Comparison of ENCODE assay signal across 23 cellular contexts in genomic region chr1:111453706-111454105, GRCh38. TPM values are rescaled to one million over a fixed set of nuclear protein-coding genes. Genes with fewer than 3 reads are reported as not detected.
A peak's percentile ranks its signal among the peaks of the same experiment; 100 is the strongest.
DNase-seq lines count a peak whose midpoint lies in the region; ATAC-seq, FAIRE-seq and TF ChIP-seq lines count a peak whose summit lies in the region.
"Had no signal": no experiment of that assay in that cellular context is flagged by ENCODE, and none has a peak within 500 bp of the region (broad histone marks: within the 10 kb centered on the region; RNA-seq: fewer than 3 reads in every experiment).

No MANE protein-coding gene starts in this region.

- no peaks in the 10 kb centered on the region for H3K27me3 ChIP-seq in CD4-positive, CD25-positive, alpha-beta regulatory T cell (ENCODE audit: control insufficient read depth, insufficient read depth, low read length)
- no peaks in the 10 kb centered on the region for H3K27me3 ChIP-seq in transverse colon

- H3K27me3 Mint-ChIP-seq in activated CD4-positive, alpha-beta T cell treated with anti-CD3 and anti-CD28 coated beads, Interleukin-2, amount 10 ng/mL, durations not matched to agents 24 days and 14 days = no peaks in the 10 kb centered on the region
- no peaks in the 10 kb centered on the region for H3K27me3 Mint-ChIP-seq in CD4-positive, CD25-positive, alpha-beta regulatory T cell
- H3K27me3 Mint-ChIP-seq in activated T-helper 17 cell treated with anti-CD3 and anti-CD28 coated beads, Interleukin-2, amount 50 U/mL, for 72 hours = no peaks in the 10 kb centered on the region
- H3K27me3 Mint-ChIP-seq: IgD-negative memory B cell had no signal

- peaks cover 58% of the 10 kb centered on the region for H3K36me3 ChIP-seq in CD4-positive, CD25-positive, alpha-beta regulatory T cell (ENCODE audit: control insufficient read depth, insufficient read depth, low read length)
- peaks cover 0 to 31% (median 13%) of the 10 kb centered on the region in 4 donors for H3K36me3 ChIP-seq in transverse colon

- in situ Hi-C loops in transverse colon (cut with MboI; ENCODE audit: low pct_ligation_motif_present in 1 of 4, low pct_unique_long_range_greater_than_20kb in 1 of 4, low sequenced_read_pairs in 3 of 4) = no loop called here

- TF ChIP-seq EP300 in transverse colon (IDR thresholded peaks at IDR 0.05; ENCODE audit: low read depth) = no peak

- H3K27ac ChIP-seq in CD4-positive, CD25-positive, alpha-beta regulatory T cell (ENCODE audit: insufficient read depth, low read length, poor library complexity, severe bottlenecking) = no peak overlapping the region
- H3K27ac ChIP-seq in transverse colon = no peak overlapping the region

- no peak for TF ChIP-seq POLR2A in GM12891 (IDR thresholded peaks at IDR 0.05; ENCODE audit: low read depth, low read length)
- TF ChIP-seq POLR2A in transverse colon (IDR thresholded peaks at IDR 0.05) = no peak

- peak overlapping the region; percentile 9 for H3K4me3 Mint-ChIP-seq in activated CD4-positive, alpha-beta T cell treated with anti-CD3 and anti-CD28 coated beads, Interleukin-2, amount 10 ng/mL, durations not matched to agents 24 days and 14 days
- H3K4me3 Mint-ChIP-seq in CD4-positive, CD25-positive, alpha-beta regulatory T cell = peak overlapping the region; percentile 6 to 99 (median 42)
- peak overlapping the region; percentile 74 for H3K4me3 Mint-ChIP-seq in activated T-helper 17 cell treated with anti-CD3 and anti-CD28 coated beads, Interleukin-2, amount 50 U/mL, for 72 hours
- H3K4me3 Mint-ChIP-seq: CD14-positive monocyte, H9 had no signal

- peaks cover 50% of the 10 kb centered on the region for H3K4me1 ChIP-seq in CD4-positive, CD25-positive, alpha-beta regulatory T cell (ENCODE audit: control insufficient read depth, insufficient read depth, low read length, poor library complexity, severe bottlenecking)
- H3K4me1 ChIP-seq in transverse colon = peaks cover 30 to 57% (median 42%) of the 10 kb centered on the region in 4 donors

- intact Hi-C loops in activated CD4-positive, alpha-beta T cell treated with anti-CD3 and anti-CD28 coated beads, Interleukin-2, amount 10 ng/mL, durations not matched to agents 24 days and 14 days (cut with micrococcal nuclease) = loop anchor here (2.0 kb wide), 1 partner anchor 23 kb away; no protein-coding TSS in a partner anchor
- intact Hi-C loops in transverse colon (cut with DNase I; ENCODE audit: low total_unique reads) = no loop called here

- DNase-seq in activated CD4-positive, alpha-beta T cell treated with anti-CD3 and anti-CD28 coated beads, Interleukin-2, amount 10 ng/mL, durations not matched to agents 24 days and 14 days = no peak
- no peak for DNase-seq in activated CD4-positive, alpha-beta T cell treated with anti-CD3 and anti-CD28 coated beads, Interleukin-2, amount 50 U/mL, for 48 hours
- DNase-seq in CD4-positive, CD25-positive, alpha-beta regulatory T cell = no peak
- no peak for DNase-seq in GM12891 (ENCODE audit: insufficient read length, low spot score)
- no peak for DNase-seq in transverse colon
- no peak for DNase-seq in NCI-H1417 (lab: John Stamatoyannopoulos, UW)
- DNase-seq: 8988T, H9, Kasumi-1, MM.1S, NCI-H1092, NCI-H146, NCI-H2081 treated with DMSO at 0.1 percent for 48 hours, NCI-H748 treated with DMSO at 0.1 percent for 48 hours had no signal

- ATAC-seq in CD4-positive, CD25-positive, alpha-beta regulatory T cell (ENCODE audit: low read depth in 2 of 2) = no peak
- no peak for ATAC-seq in activated T-helper 17 cell treated with anti-CD3 and anti-CD28 coated beads, Interleukin-2, amount 50 U/mL, for 72 hours (replicated peaks)
- ATAC-seq in HG03342 (IDR thresholded peaks at IDR 0.05; ENCODE audit: unreplicated experiment) = no peak
- ATAC-seq: Right ventricle myocardium inferior had no signal

- peaks cover 74% of the 10 kb centered on the region for H3K36me3 Mint-ChIP-seq in activated CD4-positive, alpha-beta T cell treated with anti-CD3 and anti-CD28 coated beads, Interleukin-2, amount 10 ng/mL, durations not matched to agents 24 days and 14 days (ENCODE audit: low read depth)
- H3K36me3 Mint-ChIP-seq in CD4-positive, CD25-positive, alpha-beta regulatory T cell = peaks cover 45% of the 10 kb centered on the region
- peaks cover 96% of the 10 kb centered on the region for H3K36me3 Mint-ChIP-seq in activated T-helper 17 cell treated with anti-CD3 and anti-CD28 coated beads, Interleukin-2, amount 50 U/mL, for 72 hours (ENCODE audit: low read depth)

- H3K4me3 ChIP-seq in CD4-positive, CD25-positive, alpha-beta regulatory T cell (ENCODE audit: low read depth, low read length) = peak overlapping the region; percentile 28
- no peak overlapping the region for H3K4me3 ChIP-seq in transverse colon

- H3K27ac Mint-ChIP-seq in activated CD4-positive, alpha-beta T cell treated with anti-CD3 and anti-CD28 coated beads, Interleukin-2, amount 10 ng/mL, durations not matched to agents 24 days and 14 days = no peak overlapping the region
- H3K27ac Mint-ChIP-seq in CD4-positive, CD25-positive, alpha-beta regulatory T cell = peak overlapping the region in 1 of 3 donors; percentile 38
- no peak overlapping the region for H3K27ac Mint-ChIP-seq in activated T-helper 17 cell treated with anti-CD3 and anti-CD28 coated beads, Interleukin-2, amount 50 U/mL, for 72 hours
- H3K27ac Mint-ChIP-seq: H9, IgD-negative memory B cell had no signal

- peaks cover 66% of the 10 kb centered on the region for H3K4me1 Mint-ChIP-seq in activated CD4-positive, alpha-beta T cell treated with anti-CD3 and anti-CD28 coated beads, Interleukin-2, amount 10 ng/mL, durations not matched to agents 24 days and 14 days
- peaks cover 46 to 87% (median 61%) of the 10 kb centered on the region in 4 donors for H3K4me1 Mint-ChIP-seq in CD4-positive, CD25-positive, alpha-beta regulatory T cell
- peaks cover 46% of the 10 kb centered on the region for H3K4me1 Mint-ChIP-seq in activated T-helper 17 cell treated with anti-CD3 and anti-CD28 coated beads, Interleukin-2, amount 50 U/mL, for 72 hours

- no peaks in the 10 kb centered on the region for H3K9me3 ChIP-seq in CD4-positive, CD25-positive, alpha-beta regulatory T cell (ENCODE audit: control insufficient read depth in 2 of 2, low read length in 2 of 2)
- no peaks in the 10 kb centered on the region for H3K9me3 ChIP-seq in transverse colon

- H3K9me3 Mint-ChIP-seq in activated CD4-positive, alpha-beta T cell treated with anti-CD3 and anti-CD28 coated beads, Interleukin-2, amount 10 ng/mL, durations not matched to agents 24 days and 14 days = no peaks in the 10 kb centered on the region
- peaks cover 0 to under 1% (median 0%) of the 10 kb centered on the region in 7 donors for H3K9me3 Mint-ChIP-seq in CD4-positive, CD25-positive, alpha-beta regulatory T cell
- H3K9me3 Mint-ChIP-seq in activated T-helper 17 cell treated with anti-CD3 and anti-CD28 coated beads, Interleukin-2, amount 50 U/mL, for 72 hours = no peaks in the 10 kb centered on the region
- H3K9me3 Mint-ChIP-seq: H9, IgD-negative memory B cell had no signal

- 83 to 88% methylated on average over 3 of the region's 3 CpGs for whole genome bisulfite sequencing in transverse colon (ENCODE audit: low coverage in 1 of 2), 2 donors

- TF ChIP-seq CTCF in transverse colon (IDR thresholded peaks at IDR 0.05) = no peak

- FAIRE-seq in GM12891 (lab: Jason Lieb, UNC) = peak; percentile 65
- FAIRE-seq: RCC 7860 had no signal

TF ChIP-seq in GM12891, 5 proteins besides CTCF, POLR2A, EP300 and RAD21 (continues in another document):
- TF ChIP-seq SPI1 (IDR thresholded peaks at IDR 0.05; ENCODE audit: low read depth, low read length) = no peak

RNA-seq across cellular contexts. Expression of gene ATP5PB, which starts 4.4 kb away (rescaled TPM):
- 308 and 325 TPM in 2 replicates for total RNA-seq in activated CD4-positive, alpha-beta T cell treated with anti-CD3 and anti-CD28 coated beads, Interleukin-2, amount 10 ng/mL, durations not matched to agents 24 days and 14 days
- total RNA-seq in CD4-positive, CD25-positive, alpha-beta regulatory T cell = 85.1 TPM
- 100 to 1,000 TPM; 431 to 569 (median 496) TPM for polyA plus RNA-seq in CD4-positive, CD25-positive, alpha-beta regulatory T cell
- polyA plus RNA-seq in GM12891 (2012; ENCODE audit: low read depth, missing spikeins) = 444 TPM
- total RNA-seq in activated T-helper 17 cell treated with anti-CD3 and anti-CD28 coated beads, Interleukin-2, amount 50 U/mL, for 72 hours = 100 to 1,000 TPM; 235 to 383 TPM
- 100 to 1,000 TPM in 2 of 4 donors, 10 to 100 TPM in 2; 60.3 to 334 (median 211) TPM for total RNA-seq in transverse colon

RNA-seq across cellular contexts. Expression of gene WDR77, which starts 4.7 kb away (rescaled TPM):
- total RNA-seq in activated CD4-positive, alpha-beta T cell treated with anti-CD3 and anti-CD28 coated beads, Interleukin-2, amount 10 ng/mL, durations not matched to agents 24 days and 14 days = 60.9 and 65.0 TPM in 2 replicates
- total RNA-seq in CD4-positive, CD25-positive, alpha-beta regulatory T cell = 15.7 TPM
- 10 to 100 TPM; 31.7 to 36.9 (median 34.7) TPM for polyA plus RNA-seq in CD4-positive, CD25-positive, alpha-beta regulatory T cell
- polyA plus RNA-seq in GM12891 (2012; ENCODE audit: low read depth, missing spikeins) = 42.0 TPM
- 10 to 100 TPM; 27.5 to 65.2 TPM for total RNA-seq in activated T-helper 17 cell treated with anti-CD3 and anti-CD28 coated beads, Interleukin-2, amount 50 U/mL, for 72 hours
- 10 to 100 TPM; 10.7 to 46.0 (median 21.8) TPM for total RNA-seq in transverse colon

RNA-seq across cellular contexts. Expression of gene C1orf162, which starts 20.1 kb away (rescaled TPM):
- total RNA-seq in activated CD4-positive, alpha-beta T cell treated with anti-CD3 and anti-CD28 coated beads, Interleukin-2, amount 10 ng/mL, durations not matched to agents 24 days and 14 days = 2.1 and 2.7 TPM in 2 replicates
- 22.4 TPM for total RNA-seq in CD4-positive, CD25-positive, alpha-beta regulatory T cell
- 100 to 1,000 TPM in 1 of 4 donors, 10 to 100 TPM in 3; 45.4 to 111 (median 65.8) TPM for polyA plus RNA-seq in CD4-positive, CD25-positive, alpha-beta regulatory T cell
- polyA plus RNA-seq in GM12891 (2012; ENCODE audit: low read depth, missing spikeins) = 12.1 TPM
- total RNA-seq in activated T-helper 17 cell treated with anti-CD3 and anti-CD28 coated beads, Interleukin-2, amount 50 U/mL, for 72 hours = 1 to 10 TPM; 4.4 to 4.9 TPM
- 10 to 100 TPM in 2 of 4 donors, 1 to 10 TPM in 1, not detected in 1; 9.1 to 13.1 (median 12.9) TPM for total RNA-seq in transverse colon
- total RNA-seq: H9, SK-MEL-5 had no signal

RNA-seq across cellular contexts. Expression of gene OVGP1, which starts 26.2 kb away (rescaled TPM):
- 0.65 and 0.71 TPM in 2 replicates for total RNA-seq in activated CD4-positive, alpha-beta T cell treated with anti-CD3 and anti-CD28 coated beads, Interleukin-2, amount 10 ng/mL, durations not matched to agents 24 days and 14 days
- total RNA-seq in CD4-positive, CD25-positive, alpha-beta regulatory T cell = 6.7 TPM
- polyA plus RNA-seq in CD4-positive, CD25-positive, alpha-beta regulatory T cell = under 1 TPM in 3 of 4 donors, not detected in 1; 0.21 to 0.47 (median 0.23) TPM
- polyA plus RNA-seq in GM12891 (2012; ENCODE audit: low read depth, missing spikeins) = 1.1 TPM
- total RNA-seq in activated T-helper 17 cell treated with anti-CD3 and anti-CD28 coated beads, Interleukin-2, amount 50 U/mL, for 72 hours = 1 to 10 TPM; 1.9 to 2.1 TPM
- 1 to 10 TPM in 3 of 4 donors, not detected in 1; 2.3 to 9.0 (median 6.7) TPM for total RNA-seq in transverse colon

RNA-seq across cellular contexts. Expression of gene ADORA3, which starts 49.7 kb away (rescaled TPM):
- not detected in 2 replicates for total RNA-seq in activated CD4-positive, alpha-beta T cell treated with anti-CD3 and anti-CD28 coated beads, Interleukin-2, amount 10 ng/mL, durations not matched to agents 24 days and 14 days
- not detected for total RNA-seq in CD4-positive, CD25-positive, alpha-beta regulatory T cell
- polyA plus RNA-seq in CD4-positive, CD25-positive, alpha-beta regulatory T cell = not detected
- 0.35 TPM for polyA plus RNA-seq in GM12891 (2012; ENCODE audit: low read depth, missing spikeins)
- total RNA-seq in activated T-helper 17 cell treated with anti-CD3 and anti-CD28 coated beads, Interleukin-2, amount 50 U/mL, for 72 hours = not detected
- 1 to 10 TPM in 2 of 4 donors, not detected in 2; 2.9 to 5.7 TPM for total RNA-seq in transverse colon
- total RNA-seq: H9, NCI-H460, SK-MEL-5 had no signal
- polyA plus RNA-seq: AG04450 had no signal

Comparison
In these comparisons a context has a peak if more than half of its experiments do, and no peak if none do; other contexts are left out.
1. H3K4me3 Mint-ChIP-seq: peak in every context shown above with its lines; median percentile 74 in activated T-helper 17 cell treated with anti-CD3 and anti-CD28 coated beads, Interleukin-2, amount 50 U/mL, for 72 hours; 42 in CD4-positive, CD25-positive, alpha-beta regulatory T cell; 9 in activated CD4-positive, alpha-beta T cell treated with anti-CD3 and anti-CD28 coated beads, Interleukin-2, amount 10 ng/mL, durations not matched to agents 24 days and 14 days.